In genomic region chr14:20989464-20989786, GRCh38 we compare ENCODE assay signal across 9 cellular contexts. TPM values are rescaled to one million over a fixed set of nuclear protein-coding genes. Genes with fewer than 3 reads are reported as not detected.
DNase-seq lines count a peak whose midpoint lies in the region; ATAC-seq and TF ChIP-seq lines count a peak whose summit lies in the region.
"Had no signal": no experiment of that assay in that cellular context is flagged by ENCODE, and none has a peak within 500 bp of the region (broad histone marks: within the 10 kb centered on the region; RNA-seq: fewer than 3 reads in every experiment).

No MANE protein-coding gene starts in this region.

- H3K36me3 Mint-ChIP-seq in activated CD8-positive, alpha-beta T cell treated with anti-CD3 and anti-CD28 coated beads, Interleukin-2, amount 10 ng/mL, durations not matched to agents 7 days and 5 days (ENCODE audit: low read depth), result peaks cover 29% of the 10 kb centered on the region
- peaks cover 4 to 16% of the 10 kb centered on the region in 2 donors for H3K36me3 Mint-ChIP-seq in stimulated activated naive B cell treated with anti-CD40 and anti-IgM and Interleukin-4, amounts not matched to agents 10 μg/mL and 1 μg/mL and 100 μg/mL, for 72 hours

- no peak for TF ChIP-seq CTCF in HFF-Myc (IDR thresholded peaks at IDR 0.05; ENCODE audit: low read depth, low read length, missing control alignments)

- H3K9me3 Mint-ChIP-seq in activated CD8-positive, alpha-beta T cell treated with anti-CD3 and anti-CD28 coated beads, Interleukin-2, amount 10 ng/mL, durations not matched to agents 7 days and 5 days (ENCODE audit: insufficient read depth), result no peaks in the 10 kb centered on the region
- H3K9me3 Mint-ChIP-seq in stimulated activated naive B cell treated with anti-CD40 and anti-IgM and Interleukin-4, amounts not matched to agents 10 μg/mL and 1 μg/mL and 100 μg/mL, for 72 hours, result no peaks in the 10 kb centered on the region

- CTCF ChIA-PET in activated CD8-positive, alpha-beta T cell treated with anti-CD3 and anti-CD28 coated beads, Interleukin-2, amount 10 ng/mL, durations not matched to agents 7 days and 5 days (lab: Charles Lee), result interaction anchor here (0.6 to 2.8 kb wide), 7 partner anchors 17 to 115 kb away, joined by 3 to 15 read pairs (median 3); no protein-coding TSS in a partner anchor

- H3K4me3 Mint-ChIP-seq in activated CD8-positive, alpha-beta T cell treated with anti-CD3 and anti-CD28 coated beads, Interleukin-2, amount 10 ng/mL, durations not matched to agents 7 days and 5 days, result peak overlapping the region; percentile 92
- peak overlapping the region; percentile 92 for H3K4me3 Mint-ChIP-seq in stimulated activated naive B cell treated with anti-CD40 and anti-IgM and Interleukin-4, amounts not matched to agents 10 μg/mL and 1 μg/mL and 100 μg/mL, for 72 hours

- DNase-seq in HFF-Myc (ENCODE audit: extremely low read depth, low read depth) (no peak), NCI-H2107 treated with DMSO at 0.1 percent for 48 hours (lab: John Stamatoyannopoulos, UW; ENCODE audit: unreplicated experiment) (no peak), epidermal melanocyte (ENCODE audit: insufficient read length, low spot score) (no peak), OCI-M1 (lab: John Stamatoyannopoulos, UW) (no peak)
- DNase-seq in activated CD8-positive, alpha-beta T cell treated with anti-CD3 and anti-CD28 coated beads, Interleukin-2, amount 10 ng/mL, durations not matched to agents 7 days and 5 days, result no peak
- no peak for DNase-seq in stimulated activated naive B cell treated with anti-CD40 and anti-IgM and Interleukin-4, amounts not matched to agents 10 μg/mL and 1 μg/mL and 100 μg/mL, for 72 hours

- peaks cover 41% of the 10 kb centered on the region for H3K4me1 Mint-ChIP-seq in activated CD8-positive, alpha-beta T cell treated with anti-CD3 and anti-CD28 coated beads, Interleukin-2, amount 10 ng/mL, durations not matched to agents 7 days and 5 days (ENCODE audit: low read depth)
- peaks cover 8 to 18% of the 10 kb centered on the region in 2 donors for H3K4me1 Mint-ChIP-seq in stimulated activated naive B cell treated with anti-CD40 and anti-IgM and Interleukin-4, amounts not matched to agents 10 μg/mL and 1 μg/mL and 100 μg/mL, for 72 hours

- H3K4me3 ChIP-seq in HFF-Myc (replicated peaks; ENCODE audit: low read depth, low read length) (peak overlapping the region; percentile 74), iPS-11a (ENCODE audit: low read depth, low read length) (peak overlapping the region; percentile 41)

- no peak for ATAC-seq in activated CD8-positive, alpha-beta T cell treated with anti-CD3 and anti-CD28 coated beads, Interleukin-2, amount 10 ng/mL, durations not matched to agents 7 days and 5 days
- ATAC-seq in stimulated activated naive B cell treated with anti-CD40 and anti-IgM and Interleukin-4, amounts not matched to agents 10 μg/mL and 1 μg/mL and 100 μg/mL, for 72 hours (replicated peaks), result no peak
- ATAC-seq in HG02642 (IDR thresholded peaks at IDR 0.05; ENCODE audit: poor library complexity, unreplicated experiment), result no peak

- H3K27me3 Mint-ChIP-seq in activated CD8-positive, alpha-beta T cell treated with anti-CD3 and anti-CD28 coated beads, Interleukin-2, amount 10 ng/mL, durations not matched to agents 7 days and 5 days (ENCODE audit: low read depth), result no peaks in the 10 kb centered on the region
- no peaks in the 10 kb centered on the region for H3K27me3 Mint-ChIP-seq in stimulated activated naive B cell treated with anti-CD40 and anti-IgM and Interleukin-4, amounts not matched to agents 10 μg/mL and 1 μg/mL and 100 μg/mL, for 72 hours

- POLR2A ChIA-PET in activated CD8-positive, alpha-beta T cell treated with anti-CD3 and anti-CD28 coated beads, Interleukin-2, amount 10 ng/mL, durations not matched to agents 7 days and 5 days (lab: Charles Lee), result interaction anchor here (0.6 to 1.3 kb wide), 2 partner anchors 8 to 16 kb away, joined by 4 read pairs; no protein-coding TSS in a partner anchor

- H3K27ac Mint-ChIP-seq in activated CD8-positive, alpha-beta T cell treated with anti-CD3 and anti-CD28 coated beads, Interleukin-2, amount 10 ng/mL, durations not matched to agents 7 days and 5 days, result peak overlapping the region; percentile 90
- peak overlapping the region; percentile 92 for H3K27ac Mint-ChIP-seq in stimulated activated naive B cell treated with anti-CD40 and anti-IgM and Interleukin-4, amounts not matched to agents 10 μg/mL and 1 μg/mL and 100 μg/mL, for 72 hours

RNA-seq across cellular contexts. Expression of gene METTL17, which starts 0.4 kb away (rescaled TPM):
- 100 to 1,000 TPM in 1 of 2 experiments, 10 to 100 TPM in 1; 97.5 to 103 TPM for total RNA-seq in activated CD8-positive, alpha-beta T cell treated with anti-CD3 and anti-CD28 coated beads, Interleukin-2, amount 10 ng/mL, durations not matched to agents 7 days and 5 days

RNA-seq across cellular contexts. Expression of gene SLC39A2, which starts 9.7 kb away (rescaled TPM):
- total RNA-seq in activated CD8-positive, alpha-beta T cell treated with anti-CD3 and anti-CD28 coated beads, Interleukin-2, amount 10 ng/mL, durations not matched to agents 7 days and 5 days, result not detected

RNA-seq across cellular contexts. Expression of gene RNASE2, which starts 34.1 kb away (rescaled TPM):
- total RNA-seq in activated CD8-positive, alpha-beta T cell treated with anti-CD3 and anti-CD28 coated beads, Interleukin-2, amount 10 ng/mL, durations not matched to agents 7 days and 5 days, result not detected
- total RNA-seq: activated CD8-positive, alpha-beta memory T cell treated with anti-CD3 and anti-CD28 coated beads for 36 hours had no signal

RNA-seq across cellular contexts. Expression of gene NDRG2, which starts 35.4 kb away (rescaled TPM):
- 1 to 10 TPM; 6.2 to 7.6 TPM for total RNA-seq in activated CD8-positive, alpha-beta T cell treated with anti-CD3 and anti-CD28 coated beads, Interleukin-2, amount 10 ng/mL, durations not matched to agents 7 days and 5 days

RNA-seq across cellular contexts. Expression of gene TPPP2, which starts 40.6 kb away (rescaled TPM):
- total RNA-seq in activated CD8-positive, alpha-beta T cell treated with anti-CD3 and anti-CD28 coated beads, Interleukin-2, amount 10 ng/mL, durations not matched to agents 7 days and 5 days, result not detected
- total RNA-seq: activated CD8-positive, alpha-beta memory T cell treated with anti-CD3 and anti-CD28 coated beads for 36 hours had no signal
